Comparison of ENCODE assay signal across 29 cellular contexts in genomic region chr14:101315802-101316296, GRCh38.
DNase-seq lines count a peak whose midpoint lies in the region; ATAC-seq, FAIRE-seq and TF ChIP-seq lines count a peak whose summit lies in the region.
"Had no signal": no experiment of that assay in that cellular context is flagged by ENCODE, and none has a peak within 500 bp of the region (broad histone marks: within the 10 kb centered on the region; RNA-seq: fewer than 3 reads in every experiment).

No MANE protein-coding gene starts in this region.

- no peak overlapping the region for H2AFZ ChIP-seq in HepG2 (ENCODE audit: low read length)
- no peak overlapping the region for H2AFZ ChIP-seq in smooth muscle cell (ENCODE audit: low read depth)

- ATAC-seq in HepG2 (no peak), right lobe of liver (no peak)

- H3K36me3 ChIP-seq in HepG2 (replicated peaks in 1 of 2; ENCODE audit: control insufficient read depth in 1 of 2, insufficient read depth in 2 of 2, low read length in 2 of 2) (no peaks in the 10 kb centered on the region), right lobe of liver (no peaks in the 10 kb centered on the region), smooth muscle cell (ENCODE audit: low read depth) (no peaks in the 10 kb centered on the region), prostate gland (no peaks in the 10 kb centered on the region)
- H3K36me3 ChIP-seq: ascending aorta, cardiac muscle cell, colonic mucosa, tibial artery had no signal

- TF ChIP-seq CTCF in HepG2 (CRISPR knock-in tag; IDR thresholded peaks at IDR 0.05) (no peak), right lobe of liver (IDR thresholded peaks at IDR 0.05) (no peak), smooth muscle cell (IDR thresholded peaks at IDR 0.05; ENCODE audit: borderline replicate concordance, insufficient read depth, poor library complexity, severe bottlenecking) (no peak), prostate gland (IDR thresholded peaks at IDR 0.05) (no peak)

- 32% methylated on average over 3 of the region's 3 CpGs for WGBS in HepG2 (ENCODE audit: low lambda C conversion rate)
- WGBS in right lobe of liver (ENCODE audit: insufficient coverage, low coverage, low lambda C conversion rate, missing lambda C conversion rate), result 100% methylated on average over 2 of the region's 3 CpGs
- 88% methylated on average over 3 of the region's 3 CpGs for WGBS in smooth muscle cell (ENCODE audit: low lambda C conversion rate)
- WGBS in prostate gland, result 94% methylated on average over 3 of the region's 3 CpGs

- no peak for FAIRE-seq in HepG2 (lab: Jason Lieb, UNC)
- FAIRE-seq: GM12892, kidney had no signal

- peaks cover 21% of the 10 kb centered on the region for H3K4me1 ChIP-seq in HepG2 (ENCODE audit: insufficient read depth, low read length)
- H3K4me1 ChIP-seq in right lobe of liver, result no peaks in the 10 kb centered on the region
- H3K4me1 ChIP-seq in smooth muscle cell (ENCODE audit: low read depth), result peaks cover 3% of the 10 kb centered on the region
- no peaks in the 10 kb centered on the region for H3K4me1 ChIP-seq in prostate gland (replicated peaks)
- H3K4me1 ChIP-seq: ascending aorta, colonic mucosa, tibial artery had no signal

- TF ChIP-seq POLR2A in HepG2 (IDR thresholded peaks at IDR 0.05; ENCODE audit: insufficient read depth in 1 of 2, low read depth in 2 of 2, low read length in 2 of 2) (no peak), right lobe of liver (IDR thresholded peaks at IDR 0.05) (no peak), prostate gland (IDR thresholded peaks at IDR 0.05) (no peak)

- POLR2A ChIA-PET in HepG2 (lab: Yijun Ruan, JAX), result interaction anchor here (2.2 kb wide), 1 partner anchor 27 kb away, joined by 7 read pairs; no protein-coding TSS in a partner anchor

- no peak overlapping the region for H3K4me2 ChIP-seq in HepG2 (ENCODE audit: low read depth, low read length)
- no peak overlapping the region for H3K4me2 ChIP-seq in smooth muscle cell

- H3K27ac ChIP-seq in HepG2 (ENCODE audit: extremely low read length, insufficient read depth, low read length) (no peak overlapping the region), right lobe of liver (no peak overlapping the region), epithelial cell of prostate (no peak overlapping the region), smooth muscle cell (ENCODE audit: low read depth) (peak overlapping the region; percentile 44), prostate gland (no peak overlapping the region)
- H3K27ac ChIP-seq: ascending aorta, cardiac muscle cell, colonic mucosa, RWPE1, tibial artery had no signal

- peaks cover 20% of the 10 kb centered on the region for H3K9me3 ChIP-seq in HepG2 (ENCODE audit: low read length)
- H3K9me3 ChIP-seq in right lobe of liver, result no peaks in the 10 kb centered on the region
- no peaks in the 10 kb centered on the region for H3K9me3 ChIP-seq in smooth muscle cell (replicated peaks; ENCODE audit: low read depth)
- H3K9me3 ChIP-seq in prostate gland, result no peaks in the 10 kb centered on the region
- H3K9me3 ChIP-seq: ascending aorta, colonic mucosa had no signal

- no peaks in the 10 kb centered on the region for H3F3A ChIP-seq in smooth muscle cell (ENCODE audit: low read depth)

- CTCF ChIA-PET in HepG2 (lab: Yijun Ruan, JAX; ENCODE audit: low intra/inter-chr PET ratio, low total read pairs), result no interaction called here

- H3K27me3 ChIP-seq in HepG2 (ENCODE audit: control insufficient read depth in 1 of 2, insufficient read depth in 2 of 2, low read length in 2 of 2) (peaks cover 0 to 3% of the 10 kb centered on the region in 2 experiments; a peak in 1 of 5 replicates), right lobe of liver (no peaks in the 10 kb centered on the region), smooth muscle cell (ENCODE audit: low read depth) (no peaks in the 10 kb centered on the region), prostate gland (replicated peaks; ENCODE audit: insufficient read depth) (no peaks in the 10 kb centered on the region)
- H3K27me3 ChIP-seq: ascending aorta, cardiac muscle cell, colonic mucosa, tibial artery had no signal

- DNase-seq in HepG2 (ENCODE audit: low spot score) (no peak), right lobe of liver (no peak), RKO (ENCODE audit: low spot score) (peak; percentile 71), epithelial cell of prostate (ENCODE audit: low read depth, low spot score) (peak; percentile 22), smooth muscle cell (lab: John Stamatoyannopoulos, UW; ENCODE audit: unreplicated experiment) (no peak), occipital lobe (lab: John Stamatoyannopoulos, UW) (no peak), SHP77 treated with DMSO at 0.1 percent for 48 hours (lab: John Stamatoyannopoulos, UW) (no peak), prostate gland (ENCODE audit: low spot score) (no peak)
- DNase-seq: activated B cell treated with CpG ODN at 0.5 μM for 24 hours; activated T-cell treated with anti-CD3 and anti-CD28 coated beads, Interleukin-2, amount 50 U/mL, for 48 hours; AML-193; CD4-positive, CD25-positive, alpha-beta regulatory T cell; colonic mucosa; effector CD8-positive, alpha-beta T cell; HCEC 1CT; head of caudate nucleus; KG1; kidney; MV-4-11; naive B cell; NCI-H1436; NCI-H226; NCI-H69; stimulated activated CD4-positive, alpha-beta T cell treated with anti-CD3 and anti-CD28 coated beads, Interleukin-4, amount 100 ng/mL, for 24 hours; tibial artery had no signal

- no peak for TF ChIP-seq RAD21 in HepG2 (CRISPR knock-in tag; IDR thresholded peaks at IDR 0.05)

- TF ChIP-seq EP300 in HepG2 (IDR thresholded peaks at IDR 0.05; ENCODE audit: low read depth in 2 of 2, low read length in 2 of 2) (no peak), HepG2 (CRISPR knock-in tag; IDR thresholded peaks at IDR 0.05; ENCODE audit: borderline replicate concordance) (no peak)

- in situ Hi-C loops in HepG2 (cut with HindIII; ENCODE audit: extremely low pct_ligation_motif_present, low pct_unique_long_range_greater_than_20kb), result no loop called here

- H4K20me1 ChIP-seq in HepG2 (ENCODE audit: insufficient read depth, low read length) (no peaks in the 10 kb centered on the region), smooth muscle cell (ENCODE audit: low read depth) (no peaks in the 10 kb centered on the region)

- no peak overlapping the region for H3K9ac ChIP-seq in HepG2 (ENCODE audit: insufficient read depth, low read depth, low read length)
- no peak overlapping the region for H3K9ac ChIP-seq in smooth muscle cell (ENCODE audit: low read depth)

- H3K79me2 ChIP-seq in HepG2 (ENCODE audit: insufficient read depth, low read length) (no peaks in the 10 kb centered on the region), smooth muscle cell (ENCODE audit: low read depth) (no peaks in the 10 kb centered on the region)

- intact Hi-C loops in HepG2 (cut with micrococcal nuclease; ENCODE audit: unreplicated experiment) (no loop called here), right lobe of liver (cut with DNase I) (no loop called here), prostate gland (cut with DNase I) (no loop called here)

- no TSS peak for BruUV-seq in HepG2 (replicated peaks; lab: Mats Ljungman, UMichigan)

- H3K4me3 ChIP-seq in HepG2 (replicated peaks in 1 of 3; ENCODE audit: insufficient read depth in 1 of 3, low read depth in 2 of 3, low read length in 3 of 3) (no peak overlapping the region), right lobe of liver (no peak overlapping the region), smooth muscle cell (no peak overlapping the region), prostate gland (no peak overlapping the region)
- H3K4me3 ChIP-seq: ascending aorta, cardiac muscle cell, colonic mucosa, tibial artery had no signal

TF ChIP-seq in HepG2, 621 proteins besides CTCF, POLR2A, EP300 and RAD21 (continues in another document):
- TF ChIP-seq MAZ (IDR thresholded peaks at IDR 0.05; ENCODE audit: borderline replicate concordance, low read depth, low read length), result no peak
- TF ChIP-seq MAZ (CRISPR knock-in tag; IDR thresholded peaks at IDR 0.05; ENCODE audit: low read depth), result no peak
- peak; percentile 70; the same call in 1 of the 2 replicates for TF ChIP-seq TFE3 (CRISPR knock-in tag; IDR thresholded peaks at IDR 0.05)
- no peak for TF ChIP-seq ZNF891 (CRISPR knock-in tag; IDR thresholded peaks at IDR 0.05)
- peak; percentile 90 for TF ChIP-seq FOSL2 (CRISPR knock-in tag; IDR thresholded peaks at IDR 0.05)
- TF ChIP-seq HOXD1 (CRISPR knock-in tag; IDR thresholded peaks at IDR 0.05), result no peak
- TF ChIP-seq, protein P1, sequence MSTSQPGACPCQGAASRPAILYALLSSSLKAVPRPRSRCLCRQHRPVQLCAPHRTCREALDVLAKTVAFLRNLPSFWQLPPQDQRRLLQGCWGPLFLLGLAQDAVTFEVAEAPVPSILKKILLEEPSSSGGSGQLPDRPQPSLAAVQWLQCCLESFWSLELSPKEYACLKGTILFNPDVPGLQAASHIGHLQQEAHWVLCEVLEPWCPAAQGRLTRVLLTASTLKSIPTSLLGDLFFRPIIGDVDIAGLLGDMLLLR (CRISPR knock-in tag; IDR thresholded peaks at IDR 0.05), result no peak

Comparison
In these comparisons a context has a peak if more than half of its experiments do, and no peak if none do; other contexts are left out.
1. DNase-seq: peak in RKO (single experiment) and epithelial cell of prostate (single experiment); none in HepG2 (single experiment), right lobe of liver (0 of 3), smooth muscle cell (single experiment), occipital lobe (single experiment), SHP77 treated with DMSO at 0.1 percent for 48 hours (single experiment) and prostate gland (single experiment).